15 cellular contexts compared by ENCODE assay signal in the genomic region with DNA sequence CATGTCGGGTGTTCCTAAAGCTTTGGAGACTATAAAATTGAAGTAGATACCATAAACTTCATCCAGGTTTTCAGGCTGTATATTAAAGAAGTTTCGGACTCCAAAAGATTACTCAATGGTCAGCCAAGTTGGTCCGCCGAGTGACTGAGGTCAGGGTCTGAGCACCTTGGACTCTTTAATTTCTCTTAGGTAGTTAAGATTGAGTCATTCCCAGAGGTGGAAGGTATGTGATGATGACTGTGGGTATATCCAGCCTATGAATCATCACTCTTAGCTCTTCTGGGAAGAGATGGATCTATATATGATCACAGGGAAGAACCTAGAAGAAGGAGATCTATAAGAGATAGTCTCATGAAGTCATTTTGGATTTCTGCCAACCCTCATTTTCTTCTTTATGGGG. TPM values are rescaled to one million over a fixed set of nuclear protein-coding genes. Genes with fewer than 3 reads are reported as not detected.
A peak's percentile ranks its signal among the peaks of the same experiment; 100 is the strongest.
DNase-seq lines count a peak whose midpoint lies in the region; ATAC-seq, FAIRE-seq and TF ChIP-seq lines count a peak whose summit lies in the region.
"Had no signal": no experiment of that assay in that cellular context is flagged by ENCODE, and none has a peak within 500 bp of the region (broad histone marks: within the 10 kb centered on the region; RNA-seq: fewer than 3 reads in every experiment).

No MANE protein-coding gene starts in this region.

- H3K79me2 ChIP-seq in fibroblast of lung (ENCODE audit: control insufficient read depth, insufficient read depth, low read length): peaks cover 10% of the 10 kb centered on the region

- no peak overlapping the region for H3K9ac ChIP-seq in fibroblast of lung (ENCODE audit: insufficient read depth, low read length)

- H3K27me3 ChIP-seq in fibroblast of lung (ENCODE audit: control insufficient read depth, insufficient read depth, low read length) (no peaks in the 10 kb centered on the region), psoas muscle (ENCODE audit: insufficient read depth in 3 of 3, low read length in 2 of 3) (no peaks in the 10 kb centered on the region)
- H3K27me3 ChIP-seq: SJCRH30 had no signal

- TF ChIP-seq CTCF in fibroblast of lung (conservative IDR thresholded peaks at IDR 0.05 in 1 of 2, IDR thresholded peaks at IDR 0.05 in 1 of 2; ENCODE audit: low read depth in 1 of 2, low read length in 2 of 2) (no peak), psoas muscle (IDR thresholded peaks at IDR 0.05) (no peak)

- H3K4me1 ChIP-seq in fibroblast of lung (ENCODE audit: control insufficient read depth, extremely low read depth, insufficient read depth, low read length): peaks cover 4% of the 10 kb centered on the region
- H3K4me1 ChIP-seq in psoas muscle: peaks cover 33% of the 10 kb centered on the region
- H3K4me1 ChIP-seq: prostate gland had no signal

- peak; percentile 77 for DNase-seq in ELR (ENCODE audit: low read depth)
- peak; percentile 44 for DNase-seq in RCC 7860 (ENCODE audit: low spot score)
- DNase-seq in fibroblast of lung (ENCODE audit: low read depth in 2 of 2): peak in 1 of 2 donors; percentile 32
- no peak for DNase-seq in psoas muscle
- DNase-seq: GDM1; glutamatergic neuron; NCI-H1694; NCI-H748 treated with DMSO at 0.1 percent for 48 hours; SJCRH30; stimulated activated naive CD8-positive, alpha-beta T cell treated with anti-CD3 and anti-CD28 coated beads, Interleukin-15, amount 100 ng/mL, for 72 hours had no signal

- H3K9me3 ChIP-seq in fibroblast of lung (ENCODE audit: control insufficient read depth, insufficient read depth, low read depth, low read length) (no peaks in the 10 kb centered on the region), psoas muscle (no peaks in the 10 kb centered on the region)
- H3K9me3 ChIP-seq: prostate gland, SJCRH30 had no signal

- WGBS in psoas muscle, 3 donors: 73 to 78% (median 76%) methylated on average over 4 of the region's 4 CpGs

- H2AFZ ChIP-seq in fibroblast of lung (ENCODE audit: low read length): no peak overlapping the region

- H3K27ac ChIP-seq in fibroblast of lung (ENCODE audit: insufficient read depth, low read length) (no peak overlapping the region), psoas muscle (peak overlapping the region; percentile 43)
- H3K27ac ChIP-seq: SJCRH30 had no signal

- no peaks in the 10 kb centered on the region for H3K36me3 ChIP-seq in fibroblast of lung (ENCODE audit: control insufficient read depth, insufficient read depth, low read length)
- H3K36me3 ChIP-seq in psoas muscle (ENCODE audit: insufficient read depth in 1 of 2, low read depth in 1 of 2): no peaks in the 10 kb centered on the region
- H3K36me3 ChIP-seq: prostate gland, SJCRH30 had no signal

- H3K4me3 ChIP-seq in fibroblast of lung (replicated peaks in 1 of 4; ENCODE audit: control extremely low read depth in 1 of 4, insufficient read depth in 1 of 4, low read depth in 3 of 4, low read length in 4 of 4) (no peak overlapping the region), psoas muscle (peak overlapping the region; percentile 94)
- H3K4me3 ChIP-seq: SJCRH30 had no signal

- no peaks in the 10 kb centered on the region for H4K20me1 ChIP-seq in fibroblast of lung (ENCODE audit: control insufficient read depth, extremely low read depth, insufficient read depth, low read length)

- peak overlapping the region; percentile 5 for H3K4me2 ChIP-seq in fibroblast of lung (ENCODE audit: extremely low read depth, insufficient read depth, low read length)

- intact Hi-C loops in psoas muscle (cut with DNase I): no loop called here

- ATAC-seq in psoas muscle (peak in 1 of 4 donors; percentile 32), GM21515 (IDR thresholded peaks at IDR 0.05; ENCODE audit: unreplicated experiment) (no peak), GM18873 (IDR thresholded peaks at IDR 0.05; ENCODE audit: low FRiP score, unreplicated experiment) (no peak), GM19324 (IDR thresholded peaks at IDR 0.05; ENCODE audit: low FRiP score, unreplicated experiment) (no peak), GM21576 (IDR thresholded peaks at IDR 0.05; ENCODE audit: unreplicated experiment) (no peak)
- ATAC-seq: stimulated activated naive CD8-positive, alpha-beta T cell treated with anti-CD3 and anti-CD28 coated beads, Interleukin-15, amount 100 ng/mL, for 72 hours had no signal

- FAIRE-seq in RCC 7860 (lab: Jason Lieb, UNC): no peak

RNA-seq across cellular contexts. Expression of a gene that starts 3.3 kb away (rescaled TPM):
- total RNA-seq in fibroblast of lung (2.6 and 19.8 TPM in 2 replicates), psoas muscle (10 to 100 TPM; 25.9 to 46.5 (median 43.8) TPM)
- polyA plus RNA-seq in fibroblast of lung (6.4 and 14.9 TPM in 2 replicates), psoas muscle (10 to 100 TPM; 16.4 to 22.3 (median 20.9) TPM)
- polyA plus RNA-seq in fibroblast of lung (2012): 13.9 and 25.3 TPM in 2 replicates
- 2.5 and 13.6 TPM in 2 replicates for polyA minus RNA-seq in fibroblast of lung (ENCODE audit: low replicate concordance)

Comparison
In these comparisons a context has a peak if more than half of its experiments do, and no peak if none do; other contexts are left out.
1. DNase-seq: peak in ELR (single experiment) and RCC 7860 (single experiment); none in psoas muscle (0 of 2).